Comparison of ENCODE assay signal across 23 cellular contexts in the genomic region with DNA sequence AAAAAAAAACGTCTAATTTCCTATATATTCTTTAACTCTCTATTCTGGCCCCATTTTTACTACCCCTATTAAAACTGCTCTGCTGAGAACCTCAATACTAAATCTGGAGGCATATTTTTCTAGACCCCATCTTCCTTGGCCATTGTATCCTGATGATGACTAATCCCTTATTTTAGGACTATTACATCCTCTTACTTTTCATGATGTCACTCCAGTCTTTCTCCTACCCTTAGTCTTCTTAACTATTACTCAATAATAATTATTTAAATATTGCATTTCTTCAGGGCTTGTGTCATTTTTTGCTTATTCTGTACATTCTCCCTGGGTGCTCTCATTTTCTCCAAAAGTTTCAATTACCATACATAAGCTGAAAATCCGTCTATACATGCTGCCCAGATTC.
"Had no signal": no experiment of that assay in that cellular context is flagged by ENCODE, and none has a peak within 500 bp of the region (broad histone marks: within the 10 kb centered on the region; RNA-seq: fewer than 3 reads in every experiment).

No MANE protein-coding gene starts in this region.

- H3K27me3 ChIP-seq: transverse colon, uterus had no signal

- H3K4me3 ChIP-seq: transverse colon, uterus had no signal

- H3K27ac Mint-ChIP-seq: activated CD4-positive, alpha-beta T cell treated with anti-CD3 and anti-CD28 coated beads, Interleukin-2, amount 10 ng/mL, durations not matched to agents 24 days and 14 days; activated CD8-positive, alpha-beta T cell treated with anti-CD3 and anti-CD28 coated beads for 36 hours; activated naive CD8-positive, alpha-beta T cell treated with anti-CD3 and anti-CD28 coated beads for 36 hours; activated T-helper 17 cell treated with anti-CD3 and anti-CD28 coated beads, Interleukin-2, amount 50 U/mL, for 72 hours; endodermal cell; immature natural killer cell; naive thymus-derived CD8-positive, alpha-beta T cell had no signal

- ATAC-seq: activated CD8-positive, alpha-beta T cell treated with anti-CD3 and anti-CD28 coated beads for 36 hours; activated T-helper 17 cell treated with anti-CD3 and anti-CD28 coated beads, Interleukin-2, amount 50 U/mL, for 72 hours; left cardiac atrium; naive thymus-derived CD8-positive, alpha-beta T cell had no signal

- H3K27me3 Mint-ChIP-seq: activated CD4-positive, alpha-beta T cell treated with anti-CD3 and anti-CD28 coated beads, Interleukin-2, amount 10 ng/mL, durations not matched to agents 24 days and 14 days; activated CD8-positive, alpha-beta T cell treated with anti-CD3 and anti-CD28 coated beads for 36 hours; activated naive CD8-positive, alpha-beta T cell treated with anti-CD3 and anti-CD28 coated beads for 36 hours; activated T-helper 17 cell treated with anti-CD3 and anti-CD28 coated beads, Interleukin-2, amount 50 U/mL, for 72 hours; naive thymus-derived CD8-positive, alpha-beta T cell had no signal

- H3K9ac ChIP-seq: parathyroid adenoma had no signal

- DNase-seq: activated CD4-positive, alpha-beta T cell treated with anti-CD3 and anti-CD28 coated beads, Interleukin-2, amount 10 ng/mL, durations not matched to agents 24 days and 14 days; activated CD8-positive, alpha-beta T cell treated with anti-CD3 and anti-CD28 coated beads for 36 hours; activated naive CD4-positive, alpha-beta T cell; activated naive CD8-positive, alpha-beta T cell treated with anti-CD3 and anti-CD28 coated beads for 36 hours; activated T-cell treated with anti-CD3 and anti-CD28 coated beads, Interleukin-2, amount 50 U/mL, for 1 hour; amygdala; caudate nucleus; endodermal cell; immature natural killer cell; left cardiac atrium; mesendoderm; naive thymus-derived CD8-positive, alpha-beta T cell; retina; stimulated activated CD4-positive, alpha-beta T cell treated with anti-CD3 and anti-CD28 coated beads, Interleukin-12 subunit alpha, Interleukin-12 subunit beta, amount 100 ng/mL, for 4 hours; stimulated activated CD4-positive, alpha-beta T cell treated with anti-CD3 and anti-CD28 coated beads, Interleukin-1b, Interleukin-23, amount 100 ng/mL, for 48 hours; stimulated activated CD8-positive, alpha-beta memory T cell treated with anti-CD3 and anti-CD28 coated beads, Interleukin-4, amount 100 ng/mL, for 48 hours; stimulated activated naive CD4-positive, alpha-beta T cell treated with Interleukin-2 at 50 U/mL for 16 hours; T-helper 1 cell; transverse colon; uterus had no signal

- H3K9me3 ChIP-seq: transverse colon, uterus had no signal

- H3K36me3 ChIP-seq: transverse colon, uterus had no signal

- H3K9me3 Mint-ChIP-seq: activated naive CD8-positive, alpha-beta T cell treated with anti-CD3 and anti-CD28 coated beads for 36 hours; activated T-helper 17 cell treated with anti-CD3 and anti-CD28 coated beads, Interleukin-2, amount 50 U/mL, for 72 hours; endodermal cell; immature natural killer cell had no signal

- H3K27ac ChIP-seq: parathyroid adenoma, uterus had no signal

- H3K4me3 Mint-ChIP-seq: activated CD4-positive, alpha-beta T cell treated with anti-CD3 and anti-CD28 coated beads, Interleukin-2, amount 10 ng/mL, durations not matched to agents 24 days and 14 days; activated CD8-positive, alpha-beta T cell treated with anti-CD3 and anti-CD28 coated beads for 36 hours; activated naive CD8-positive, alpha-beta T cell treated with anti-CD3 and anti-CD28 coated beads for 36 hours; activated T-helper 17 cell treated with anti-CD3 and anti-CD28 coated beads, Interleukin-2, amount 50 U/mL, for 72 hours; endodermal cell; immature natural killer cell; naive thymus-derived CD8-positive, alpha-beta T cell had no signal

- H3K4me1 ChIP-seq: uterus had no signal

- H2AFZ ChIP-seq: parathyroid adenoma had no signal

- FAIRE-seq: colon had no signal
